Comparison of ENCODE assay signal across 8 cellular contexts in genomic region chr4:101205878-101206277, GRCh38.
DNase-seq lines count a peak whose midpoint lies in the region; ATAC-seq and TF ChIP-seq lines count a peak whose summit lies in the region.

No MANE protein-coding gene starts in this region.

- H2AFZ ChIP-seq in OCI-LY7 (ENCODE audit: low read length) (no peak overlapping the region), SK-N-SH (ENCODE audit: low read depth) (no peak overlapping the region)

- CTCF ChIA-PET in OCI-LY7 (lab: Charles Lee; ENCODE audit: unreplicated experiment) (no interaction called here), SK-N-SH (lab: Yijun Ruan, JAX) (no interaction called here)

- H3K4me2 ChIP-seq in OCI-LY7 (ENCODE audit: low read length) = no peak overlapping the region
- H3K4me2 ChIP-seq in SK-N-SH = no peak overlapping the region

- H3K27me3 Mint-ChIP-seq in T-helper 2 cell treated with Interferon-gamma antibody and Interleukin-4, amounts not matched to agents 5 μg/mL and 100 μg/mL, for 36 hours (ENCODE audit: low read depth) = peaks cover 3% of the 10 kb centered on the region
- H3K27me3 Mint-ChIP-seq in central memory CD8-positive, alpha-beta T cell = no peaks in the 10 kb centered on the region

- no peaks in the 10 kb centered on the region for H3K79me2 ChIP-seq in OCI-LY7 (ENCODE audit: insufficient read depth, low read depth, low read length)
- peaks cover 56% of the 10 kb centered on the region for H3K79me2 ChIP-seq in SK-N-SH (ENCODE audit: insufficient read depth)

- no peaks in the 10 kb centered on the region for H3K36me3 ChIP-seq in OCI-LY7 (ENCODE audit: insufficient read depth, low read length)
- no peaks in the 10 kb centered on the region for H3K36me3 ChIP-seq in SK-N-SH (replicated peaks in 1 of 2; ENCODE audit: control insufficient read depth in 1 of 2, insufficient read depth in 2 of 2, low read length in 1 of 2)

- H3K9ac ChIP-seq in SK-N-SH = no peak overlapping the region

- POLR2A ChIA-PET in OCI-LY7 (lab: Charles Lee) = no interaction called here
- POLR2A ChIA-PET in SK-N-SH (lab: Yijun Ruan, JAX) = no interaction called here

- TF ChIP-seq CTCF in OCI-LY7 (conservative IDR thresholded peaks at IDR 0.05; ENCODE audit: low read length) (no peak), SK-N-SH (IDR thresholded peaks at IDR 0.05) (no peak)

- H3K4me3 Mint-ChIP-seq in T-helper 2 cell treated with Interferon-gamma antibody and Interleukin-4, amounts not matched to agents 5 μg/mL and 100 μg/mL, for 36 hours = peak overlapping the region; percentile 66
- H3K4me3 Mint-ChIP-seq in central memory CD8-positive, alpha-beta T cell = peak overlapping the region; percentile 17

- peak overlapping the region; percentile 55 for H3K27ac Mint-ChIP-seq in T-helper 2 cell treated with Interferon-gamma antibody and Interleukin-4, amounts not matched to agents 5 μg/mL and 100 μg/mL, for 36 hours
- peak overlapping the region; percentile 42 for H3K27ac Mint-ChIP-seq in central memory CD8-positive, alpha-beta T cell (ENCODE audit: low read depth)

- TF ChIP-seq RAD21 in SK-N-SH (IDR thresholded peaks at IDR 0.05; ENCODE audit: low read length) = no peak

- DNase-seq in T-helper 2 cell treated with Interferon-gamma antibody and Interleukin-4, amounts not matched to agents 5 μg/mL and 100 μg/mL, for 36 hours (ENCODE audit: low spot score) = peak; percentile 61
- DNase-seq in central memory CD8-positive, alpha-beta T cell (ENCODE audit: low spot score in 2 of 2) = no peak
- DNase-seq in stimulated activated CD8-positive, alpha-beta memory T cell treated with anti-CD3 and anti-CD28 coated beads, Interleukin-12 subunit alpha, Interleukin-12 subunit beta, amount 100 ng/mL, for 24 hours (ENCODE audit: extremely low read depth) = peak; percentile 1
- DNase-seq in OCI-LY7 (ENCODE audit: low spot score) = no peak
- no peak for DNase-seq in NCI-H1092 treated with DMSO at 0.1 percent for 48 hours (lab: John Stamatoyannopoulos, UW)
- DNase-seq in SK-N-SH = no peak

- H3F3A ChIP-seq in SK-N-SH (replicated peaks; ENCODE audit: insufficient read depth) = peaks cover 3% of the 10 kb centered on the region

- no peaks in the 10 kb centered on the region for H3K9me2 ChIP-seq in OCI-LY7 (ENCODE audit: insufficient read depth, low read length)
- H3K9me2 ChIP-seq in SK-N-SH = no peaks in the 10 kb centered on the region

- no peaks in the 10 kb centered on the region for H3K4me1 ChIP-seq in OCI-LY7 (ENCODE audit: insufficient read depth, low read length, poor library complexity, severe bottlenecking)
- H3K4me1 ChIP-seq in SK-N-SH (ENCODE audit: control insufficient read depth in 1 of 2, insufficient read depth in 2 of 2, low read depth in 1 of 2, low read length in 1 of 2) = no peaks in the 10 kb centered on the region; a peak in 1 of 4 replicates

- H3K9me3 Mint-ChIP-seq in T-helper 2 cell treated with Interferon-gamma antibody and Interleukin-4, amounts not matched to agents 5 μg/mL and 100 μg/mL, for 36 hours = no peaks in the 10 kb centered on the region
- no peaks in the 10 kb centered on the region for H3K9me3 Mint-ChIP-seq in central memory CD8-positive, alpha-beta T cell

- no peak overlapping the region for H3K4me3 ChIP-seq in OCI-LY7 (ENCODE audit: low read depth, low read length, poor library complexity, severe bottlenecking)
- H3K4me3 ChIP-seq in SK-N-SH (ENCODE audit: low read depth in 2 of 2, low read length in 1 of 2) = no peak overlapping the region

- BruUV-seq in OCI-LY7 (replicated peaks; lab: Mats Ljungman, UMichigan) = no TSS peak

- H3K9me3 ChIP-seq in OCI-LY7 (ENCODE audit: low read length) (no peaks in the 10 kb centered on the region), SK-N-SH (no peaks in the 10 kb centered on the region)

- 83% methylated on average over 3 of the region's 3 CpGs for WGBS in SK-N-SH (ENCODE audit: low lambda C conversion rate)

- H3K27ac ChIP-seq in OCI-LY7 (ENCODE audit: low read depth, low read length, poor library complexity, severe bottlenecking) (no peak overlapping the region), SK-N-SH (ENCODE audit: low read depth in 2 of 2, low read length in 1 of 2) (no peak overlapping the region)

- H3K27me3 ChIP-seq in SK-N-SH (ENCODE audit: insufficient read depth) = no peaks in the 10 kb centered on the region

- no peak for TF ChIP-seq EP300 in SK-N-SH (IDR thresholded peaks at IDR 0.05; ENCODE audit: borderline replicate concordance in 1 of 2, low read depth in 1 of 2, low read length in 1 of 2)

- intact Hi-C loops in OCI-LY7 (cut with micrococcal nuclease; ENCODE audit: unreplicated experiment) = no loop called here

- H3K36me3 Mint-ChIP-seq in T-helper 2 cell treated with Interferon-gamma antibody and Interleukin-4, amounts not matched to agents 5 μg/mL and 100 μg/mL, for 36 hours (ENCODE audit: low read depth) = peaks cover 2% of the 10 kb centered on the region
- H3K36me3 Mint-ChIP-seq in central memory CD8-positive, alpha-beta T cell (ENCODE audit: insufficient read depth) = peaks cover 1% of the 10 kb centered on the region

- ATAC-seq in GM18517 (IDR thresholded peaks at IDR 0.05; ENCODE audit: unreplicated experiment) (peak; percentile 88), HG02870 (IDR thresholded peaks at IDR 0.05; ENCODE audit: unreplicated experiment) (peak; percentile 87)
- peak; percentile 93 for ATAC-seq in central memory CD8-positive, alpha-beta T cell (replicated peaks; ENCODE audit: extremely low read depth, poor library complexity, severe bottlenecking)

- peaks cover 29% of the 10 kb centered on the region for H3K4me1 Mint-ChIP-seq in T-helper 2 cell treated with Interferon-gamma antibody and Interleukin-4, amounts not matched to agents 5 μg/mL and 100 μg/mL, for 36 hours (ENCODE audit: low read depth)
- peaks cover 63% of the 10 kb centered on the region for H3K4me1 Mint-ChIP-seq in central memory CD8-positive, alpha-beta T cell

- H4K20me1 ChIP-seq in OCI-LY7 (ENCODE audit: insufficient read depth, low read length) (no peaks in the 10 kb centered on the region), SK-N-SH (ENCODE audit: insufficient read depth) (peaks cover 3% of the 10 kb centered on the region; the same call in 1 of the 2 replicates)

TF ChIP-seq in SK-N-SH, 30 proteins besides CTCF, POLR2A, EP300 and RAD21:
- TF ChIP-seq FOSL2 (IDR thresholded peaks at IDR 0.05; ENCODE audit: borderline replicate concordance, low read depth) (no peak), FOXJ3 (CRISPR knock-in tag; IDR thresholded peaks at IDR 0.05) (no peak), SIN3A (IDR thresholded peaks at IDR 0.05; ENCODE audit: borderline replicate concordance, low read depth, low read length) (no peak)
- TF ChIP-seq, protein P1, sequence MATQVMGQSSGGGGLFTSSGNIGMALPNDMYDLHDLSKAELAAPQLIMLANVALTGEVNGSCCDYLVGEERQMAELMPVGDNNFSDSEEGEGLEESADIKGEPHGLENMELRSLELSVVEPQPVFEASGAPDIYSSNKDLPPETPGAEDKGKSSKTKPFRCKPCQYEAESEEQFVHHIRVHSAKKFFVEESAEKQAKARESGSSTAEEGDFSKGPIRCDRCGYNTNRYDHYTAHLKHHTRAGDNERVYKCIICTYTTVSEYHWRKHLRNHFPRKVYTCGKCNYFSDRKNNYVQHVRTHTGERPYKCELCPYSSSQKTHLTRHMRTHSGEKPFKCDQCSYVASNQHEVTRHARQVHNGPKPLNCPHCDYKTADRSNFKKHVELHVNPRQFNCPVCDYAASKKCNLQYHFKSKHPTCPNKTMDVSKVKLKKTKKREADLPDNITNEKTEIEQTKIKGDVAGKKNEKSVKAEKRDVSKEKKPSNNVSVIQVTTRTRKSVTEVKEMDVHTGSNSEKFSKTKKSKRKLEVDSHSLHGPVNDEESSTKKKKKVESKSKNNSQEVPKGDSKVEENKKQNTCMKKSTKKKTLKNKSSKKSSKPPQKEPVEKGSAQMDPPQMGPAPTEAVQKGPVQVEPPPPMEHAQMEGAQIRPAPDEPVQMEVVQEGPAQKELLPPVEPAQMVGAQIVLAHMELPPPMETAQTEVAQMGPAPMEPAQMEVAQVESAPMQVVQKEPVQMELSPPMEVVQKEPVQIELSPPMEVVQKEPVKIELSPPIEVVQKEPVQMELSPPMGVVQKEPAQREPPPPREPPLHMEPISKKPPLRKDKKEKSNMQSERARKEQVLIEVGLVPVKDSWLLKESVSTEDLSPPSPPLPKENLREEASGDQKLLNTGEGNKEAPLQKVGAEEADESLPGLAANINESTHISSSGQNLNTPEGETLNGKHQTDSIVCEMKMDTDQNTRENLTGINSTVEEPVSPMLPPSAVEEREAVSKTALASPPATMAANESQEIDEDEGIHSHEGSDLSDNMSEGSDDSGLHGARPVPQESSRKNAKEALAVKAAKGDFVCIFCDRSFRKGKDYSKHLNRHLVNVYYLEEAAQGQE (IDR thresholded peaks at IDR 0.05; ENCODE audit: low read depth, low read length) = no peak

Comparison
In these comparisons a context has a peak if more than half of its experiments do, and no peak if none do; other contexts are left out.
1. DNase-seq: peak in T-helper 2 cell treated with Interferon-gamma antibody and Interleukin-4, amounts not matched to agents 5 μg/mL and 100 μg/mL, for 36 hours (single experiment) and stimulated activated CD8-positive, alpha-beta memory T cell treated with anti-CD3 and anti-CD28 coated beads, Interleukin-12 subunit alpha, Interleukin-12 subunit beta, amount 100 ng/mL, for 24 hours (single experiment); none in central memory CD8-positive, alpha-beta T cell (0 of 2), OCI-LY7 (single experiment), NCI-H1092 treated with DMSO at 0.1 percent for 48 hours (single experiment) and SK-N-SH (single experiment).
2. Peak in every context shown above with its lines, with median percentiles within 50 percentile points of each other: ATAC-seq.